ENCODE assay signal across 14 cellular contexts in genomic region chr11:126497581-126498109, GRCh38.
"Had no signal": no experiment of that assay in that cellular context is flagged by ENCODE, and none has a peak within 500 bp of the region (broad histone marks: within the 10 kb centered on the region; RNA-seq: fewer than 3 reads in every experiment).

No MANE protein-coding gene starts in this region.

- H3K4me3 ChIP-seq: coronary artery, left ventricle myocardium inferior, lower lobe of right lung, psoas muscle had no signal

- DNase-seq: effector CD4-positive, alpha-beta T cell; immature natural killer cell; left cardiac atrium; left ventricle myocardium inferior; lower lobe of right lung; naive B cell; occipital lobe; small intestine; stimulated activated CD4-positive, alpha-beta T cell treated with anti-CD3 and anti-CD28 coated beads, Interleukin-2, amount 100 ng/mL, for 48 hours; stimulated activated naive CD4-positive, alpha-beta T cell treated with Interleukin-2 at 50 U/mL for 16 hours; trophoblast cell had no signal

- H3K27ac ChIP-seq: coronary artery, left ventricle myocardium inferior, lower lobe of right lung, parathyroid adenoma, psoas muscle had no signal

- H3K4me1 ChIP-seq: left ventricle myocardium inferior, lower lobe of right lung, parathyroid adenoma, psoas muscle had no signal

- H3K36me3 ChIP-seq: left ventricle myocardium inferior, lower lobe of right lung had no signal

- H3K9me3 ChIP-seq: left ventricle myocardium inferior, lower lobe of right lung, psoas muscle had no signal
